In the genomic region with DNA sequence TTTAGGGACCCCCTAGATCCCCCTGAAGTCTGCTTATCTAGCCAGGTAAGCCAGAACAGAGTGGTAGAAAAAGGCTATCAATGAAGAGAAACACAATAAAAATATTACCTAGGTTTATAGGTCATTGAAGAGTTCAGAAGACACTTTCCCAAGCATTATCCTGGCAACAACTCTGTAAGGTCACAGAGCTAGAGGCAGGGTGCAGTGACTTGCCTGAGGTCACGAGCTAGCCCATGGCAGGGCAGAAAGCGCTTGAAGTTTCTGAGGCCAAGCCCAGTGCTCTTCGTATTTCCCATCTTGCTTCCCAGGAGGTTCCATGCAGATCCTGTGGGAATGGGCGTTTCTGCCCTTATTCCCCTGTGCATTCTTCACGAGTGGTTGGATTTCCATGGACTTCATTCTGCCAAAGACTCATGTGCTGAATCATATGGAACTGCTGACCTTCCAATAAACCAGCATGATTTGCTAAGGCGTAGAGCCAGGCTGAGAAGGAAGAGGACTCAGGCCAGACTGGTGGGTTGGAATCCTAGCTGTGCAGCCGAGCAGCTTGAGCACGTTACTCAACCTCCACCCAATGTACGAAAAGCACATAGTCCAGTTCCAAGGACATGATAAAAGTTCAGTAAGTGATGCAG, we compare ENCODE assay signal across 19 cellular contexts. TPM values are rescaled to one million over a fixed set of nuclear protein-coding genes. Genes with fewer than 3 reads are reported as not detected.
DNase-seq lines count a peak whose midpoint lies in the region; ATAC-seq and TF ChIP-seq lines count a peak whose summit lies in the region.
"Had no signal": no experiment of that assay in that cellular context is flagged by ENCODE, and none has a peak within 500 bp of the region (broad histone marks: within the 10 kb centered on the region; RNA-seq: fewer than 3 reads in every experiment).

No MANE protein-coding gene starts in this region.

- CTCF ChIA-PET in AG04450 (lab: Charles Lee) = interaction anchor here (0.7 to 5.6 kb wide), 24 partner anchors 9 to 355 kb away, joined by 3 to 78 read pairs (median 4); partner anchors contain the start of genes TBC1D2, TRMO and XPA

- no peaks in the 10 kb centered on the region for H3K9me3 ChIP-seq in AG04450 (ENCODE audit: control insufficient read depth, insufficient read depth, low read length)
- H3K9me3 ChIP-seq: Caco-2, heart left ventricle, upper lobe of right lung had no signal

- POLR2A ChIA-PET in AG04450 (lab: Yijun Ruan, JAX) = interaction anchor here (0.9 kb wide), 1 partner anchor 185 kb away, joined by 3 read pairs; no protein-coding TSS in a partner anchor

- TF ChIP-seq CTCF in AG04450 (IDR thresholded peaks at IDR 0.05; ENCODE audit: low read depth, low read length) = no peak

- ATAC-seq in HG02763 (IDR thresholded peaks at IDR 0.05; ENCODE audit: unreplicated experiment) (no peak), HG03108 (IDR thresholded peaks at IDR 0.05; ENCODE audit: unreplicated experiment) (no peak)
- ATAC-seq: activated CD4-positive, CD25-positive, alpha-beta regulatory T cell treated with anti-CD3 and anti-CD28 coated beads, Interleukin-2, amount 50 U/mL, for 24 hours; Right ventricle myocardium inferior; stimulated activated effector memory CD8-positive, alpha-beta T cell treated with anti-CD3 and anti-CD28 coated beads, Interleukin-12 subunit alpha, Interleukin-12 subunit beta, amount 100 ng/mL, for 72 hours had no signal

- no peaks in the 10 kb centered on the region for H3K27me3 ChIP-seq in AG04450 (ENCODE audit: control insufficient read depth, insufficient read depth, low read length)
- H3K27me3 ChIP-seq: heart left ventricle, upper lobe of right lung had no signal

- H3K27ac ChIP-seq in AG04450 (ENCODE audit: low read depth, low read length) = no peak overlapping the region
- H3K27ac ChIP-seq in substantia nigra (ENCODE audit: low read depth, low read length, poor library complexity, severe bottlenecking) = no peak overlapping the region
- H3K27ac ChIP-seq: heart left ventricle, upper lobe of right lung had no signal

- DNase-seq in AG04450 (ENCODE audit: low read depth, low spot score) (peak; percentile 15), HCEC 1CT (peak; percentile 23), astrocyte of the hippocampus (ENCODE audit: low read depth, low spot score) (peak; percentile 5), iris pigment epithelial cell (ENCODE audit: low read depth) (peak; percentile 77), mucosa of gallbladder (ENCODE audit: low spot score) (no peak), substantia nigra (lab: John Stamatoyannopoulos, UW) (no peak)
- DNase-seq: activated naive CD4-positive, alpha-beta T cell treated with anti-CD3 and anti-CD28 coated beads, Interleukin-2, amount 50 U/mL, for 16 hours; heart left ventricle; KG1; kidney; upper lobe of right lung had no signal

- no peak overlapping the region for H3K4me3 ChIP-seq in AG04450 (ENCODE audit: low read depth, low read length)
- H3K4me3 ChIP-seq: heart left ventricle, upper lobe of right lung had no signal

RNA-seq across cellular contexts. Expression of gene TRMO, which starts 22.1 kb away (rescaled TPM):
- polyA plus RNA-seq in AG04450 (2011; rRNA removed) = 11.1 and 12.6 TPM in 2 replicates
- polyA minus RNA-seq in AG04450 (2011; rRNA and poly(A)+ RNA removed) = 8.3 and 11.2 TPM in 2 replicates
- 11.5 TPM for total RNA-seq in mucosa of gallbladder

RNA-seq across cellular contexts. Expression of gene HEMGN, which starts 37.8 kb away (rescaled TPM):
- polyA plus RNA-seq in AG04450 (2011; rRNA removed) = not detected in 2 replicates
- polyA minus RNA-seq in AG04450 (2011; rRNA and poly(A)+ RNA removed) = not detected in 2 replicates
- total RNA-seq in mucosa of gallbladder = 0.14 TPM
- total RNA-seq: Caco-2, mesothelial cell of epicardium, upper lobe of right lung had no signal
- polyA plus RNA-seq: heart left ventricle had no signal

RNA-seq across cellular contexts. Expression of gene FOXE1, which starts 47.2 kb away (rescaled TPM):
- 0.06 and 0.07 TPM in 2 replicates for polyA plus RNA-seq in AG04450 (2011; rRNA removed)
- polyA minus RNA-seq in AG04450 (2011; rRNA and poly(A)+ RNA removed) = not detected in 2 replicates
- not detected for total RNA-seq in mucosa of gallbladder
- total RNA-seq: Caco-2, heart left ventricle, mesothelial cell of epicardium, Right ventricle myocardium inferior, skeletal muscle tissue, upper lobe of right lung had no signal
- polyA plus RNA-seq: heart left ventricle had no signal

Comparison
In these comparisons a context has a peak if more than half of its experiments do, and no peak if none do; other contexts are left out.
1. DNase-seq: peak in AG04450 (single experiment), HCEC 1CT (single experiment), astrocyte of the hippocampus (single experiment) and iris pigment epithelial cell (single experiment); none in mucosa of gallbladder (single experiment) and substantia nigra (0 of 49).